Comparison of ENCODE assay signal across 24 cellular contexts in genomic region chr20:62089393-62089792, GRCh38. TPM values are rescaled to one million over a fixed set of nuclear protein-coding genes. Genes with fewer than 3 reads are reported as not detected.
DNase-seq lines count a peak whose midpoint lies in the region; ATAC-seq, FAIRE-seq and TF ChIP-seq lines count a peak whose summit lies in the region.
"Had no signal": no experiment of that assay in that cellular context is flagged by ENCODE, and none has a peak within 500 bp of the region (broad histone marks: within the 10 kb centered on the region; RNA-seq: fewer than 3 reads in every experiment).

No MANE protein-coding gene starts in this region.

- no peak overlapping the region for H3K4me3 ChIP-seq in HepG2 (replicated peaks in 1 of 3; ENCODE audit: insufficient read depth in 1 of 3, low read depth in 2 of 3, low read length in 3 of 3)
- H3K4me3 ChIP-seq in right lobe of liver = no peak overlapping the region
- H3K4me3 ChIP-seq in epithelial cell of proximal tubule (ENCODE audit: low read depth, low read length) = no peak overlapping the region
- H3K4me3 ChIP-seq in spleen = no peak overlapping the region

- no peaks in the 10 kb centered on the region for H3K79me2 ChIP-seq in HepG2 (ENCODE audit: insufficient read depth, low read length)

- H3K4me1 ChIP-seq in HepG2 (ENCODE audit: insufficient read depth, low read length) (peaks cover 6% of the 10 kb centered on the region), right lobe of liver (no peaks in the 10 kb centered on the region), spleen (no peaks in the 10 kb centered on the region)

- 0 out of 3 replicates have a peak, but pooled peaks have one; percentile 20 for ATAC-seq in HepG2
- ATAC-seq in right lobe of liver = no peak
- no peak for ATAC-seq in GM21576 (IDR thresholded peaks at IDR 0.05; ENCODE audit: unreplicated experiment)

- H3K27me3 ChIP-seq in HepG2 (ENCODE audit: control insufficient read depth in 1 of 2, insufficient read depth in 2 of 2, low read length in 2 of 2) = peaks cover 10 to 48% of the 10 kb centered on the region in 2 experiments; a peak in 4 of 5 replicates
- H3K27me3 ChIP-seq in right lobe of liver = no peaks in the 10 kb centered on the region
- H3K27me3 ChIP-seq in spleen (replicated peaks in 1 of 7) = peaks cover 0 to 32% (median 0%) of the 10 kb centered on the region in 7 donors

- TF ChIP-seq EP300 in HepG2 (IDR thresholded peaks at IDR 0.05; ENCODE audit: low read depth in 2 of 2, low read length in 2 of 2) = no peak
- no peak for TF ChIP-seq EP300 in HepG2 (CRISPR knock-in tag; IDR thresholded peaks at IDR 0.05; ENCODE audit: borderline replicate concordance)

- DNase-seq in HepG2 (ENCODE audit: low spot score) = no peak
- no peak for DNase-seq in right lobe of liver
- no peak for DNase-seq in epithelial cell of proximal tubule (ENCODE audit: low read depth)
- peak; percentile 11 for DNase-seq in spleen
- no peak for DNase-seq in NCI-H510A (lab: John Stamatoyannopoulos, UW)
- DNase-seq in retina = no peak
- DNase-seq: 8988T, ACHN, Calu3, DMS79 treated with DMSO at 0.1 percent for 48 hours, H9, Karpas-422, NCI-H1092 treated with DMSO at 0.1 percent for 48 hours, NCI-H1436, NCI-H187 treated with DMSO at 0.1 percent for 48 hours, NCI-H2171 treated with DMSO at 0.1 percent for 48 hours, NCI-H526, NCI-H82, SHP77 had no signal

- CTCF ChIA-PET in HepG2 (lab: Yijun Ruan, JAX; ENCODE audit: low intra/inter-chr PET ratio, low total read pairs) = no interaction called here

- H3K27ac ChIP-seq in HepG2 (ENCODE audit: extremely low read length, insufficient read depth, low read length) = no peak overlapping the region
- H3K27ac ChIP-seq in right lobe of liver = no peak overlapping the region
- H3K27ac ChIP-seq in VCaP = no peak overlapping the region
- H3K27ac ChIP-seq in spleen = no peak overlapping the region
- H3K27ac ChIP-seq: RWPE1 had no signal

- no peaks in the 10 kb centered on the region for H3K9me3 ChIP-seq in HepG2 (ENCODE audit: low read length)
- H3K9me3 ChIP-seq in right lobe of liver = no peaks in the 10 kb centered on the region
- H3K9me3 ChIP-seq in spleen = peaks cover 0 to 23% (median 0%) of the 10 kb centered on the region in 8 donors

- 30% methylated on average over 3 of the region's 3 CpGs for WGBS in HepG2 (ENCODE audit: low lambda C conversion rate)
- 51% methylated on average over 3 of the region's 3 CpGs for WGBS in right lobe of liver (ENCODE audit: insufficient coverage, low coverage, low lambda C conversion rate, missing lambda C conversion rate)
- 52 to 64% (median 59%) methylated on average over 3 of the region's 3 CpGs for WGBS in spleen, 5 donors

- H3K36me3 ChIP-seq in HepG2 (replicated peaks in 1 of 2; ENCODE audit: control insufficient read depth in 1 of 2, insufficient read depth in 2 of 2, low read length in 2 of 2) (no peaks in the 10 kb centered on the region), right lobe of liver (no peaks in the 10 kb centered on the region), spleen (no peaks in the 10 kb centered on the region)

- no peak overlapping the region for H3K9ac ChIP-seq in HepG2 (ENCODE audit: insufficient read depth, low read depth, low read length)

- TF ChIP-seq RAD21 in HepG2 (CRISPR knock-in tag; IDR thresholded peaks at IDR 0.05) = no peak

- intact Hi-C loops in HepG2 (cut with micrococcal nuclease; ENCODE audit: unreplicated experiment) = no loop called here
- intact Hi-C loops in right lobe of liver (cut with DNase I) = no loop called here
- intact Hi-C loops in spleen (cut with DNase I; ENCODE audit: low total_unique reads) = no loop called here

- H2AFZ ChIP-seq in HepG2 (ENCODE audit: low read length) = no peak overlapping the region

- H4K20me1 ChIP-seq in HepG2 (ENCODE audit: insufficient read depth, low read length) = no peaks in the 10 kb centered on the region

- no peak overlapping the region for H3K4me2 ChIP-seq in HepG2 (ENCODE audit: low read depth, low read length)

- TF ChIP-seq POLR2A in HepG2 (IDR thresholded peaks at IDR 0.05; ENCODE audit: insufficient read depth in 1 of 2, low read depth in 2 of 2, low read length in 2 of 2) (no peak), right lobe of liver (IDR thresholded peaks at IDR 0.05) (no peak), spleen (IDR thresholded peaks at IDR 0.05) (no peak)

- TF ChIP-seq CTCF in HepG2 (CRISPR knock-in tag; IDR thresholded peaks at IDR 0.05) = peak; percentile 36
- no peak for TF ChIP-seq CTCF in right lobe of liver (IDR thresholded peaks at IDR 0.05)
- TF ChIP-seq CTCF in VCaP (conservative IDR thresholded peaks at IDR 0.05) = 0 out of 2 replicates have a peak, but pooled peaks have one; percentile 16
- TF ChIP-seq CTCF in epithelial cell of proximal tubule (conservative IDR thresholded peaks at IDR 0.05; ENCODE audit: low read depth, low read length) = peak; percentile 16
- TF ChIP-seq CTCF in spleen (IDR thresholded peaks at IDR 0.05 in 8 of 11, conservative IDR thresholded peaks at IDR 0.05 in 3 of 11) = no peak

- POLR2A ChIA-PET in HepG2 (lab: Yijun Ruan, JAX) = interaction anchor here (1.7 to 3.9 kb wide), 3 partner anchors 22 to 32 kb away, joined by 5 to 36 read pairs (median 7); partner anchors contain the start of gene TAF4

- FAIRE-seq in HepG2 (lab: Jason Lieb, UNC) = no peak
- FAIRE-seq: GM12892, GM19239 had no signal

- BruUV-seq in HepG2 (replicated peaks; lab: Mats Ljungman, UMichigan) = no TSS peak

- in situ Hi-C loops in HepG2 (cut with HindIII; ENCODE audit: extremely low pct_ligation_motif_present, low pct_unique_long_range_greater_than_20kb) = no loop called here

RNA-seq across cellular contexts. Expression of gene TAF4, which starts 23.7 kb away (rescaled TPM):
- total RNA-seq in HepG2 (2016; rRNA removed; fragmentation: Illumina TruSeq; extraction: Trizol) (12.0 and 12.2 TPM in 2 replicates), right lobe of liver (10 to 100 TPM in 4 of 6 experiments, 1 to 10 TPM in 2; 9.0 to 13.0 (median 11.3) TPM), epithelial cell of proximal tubule (6.5 and 8.9 TPM in 2 replicates), spleen (10 to 100 TPM; 15.5 to 28.3 (median 18.6) TPM)
- 13.2 and 13.9 TPM in 2 replicates for total RNA-seq in HepG2 (2016; cell fraction: cytosol; rRNA removed; fragmentation: Illumina TruSeq; extraction: Trizol; ENCODE audit: low read depth)
- 10.5 and 10.7 TPM in 2 replicates for total RNA-seq in HepG2 (2016; cell fraction: insoluble cytoplasmic fraction; rRNA removed; fragmentation: Illumina TruSeq; extraction: Trizol)
- 14.0 and 18.0 TPM in 2 replicates for total RNA-seq in HepG2 (2016; cell fraction: membrane; rRNA removed; fragmentation: Illumina TruSeq; extraction: Trizol)
- total RNA-seq in HepG2 (2016; cell fraction: nucleus; rRNA removed; fragmentation: Illumina TruSeq; extraction: Trizol) = 14.1 and 16.1 TPM in 2 replicates
- polyA plus RNA-seq in HepG2 (2011; rRNA removed) (5.9 and 6.6 TPM in 2 replicates), spleen (1 to 10 TPM; 4.3 to 7.2 (median 4.4) TPM)
- 5.5 and 6.6 TPM in 2 replicates for polyA plus RNA-seq in HepG2 (2011; cell fraction: cytosol; rRNA removed)
- polyA plus RNA-seq in HepG2 (2011; cell fraction: nucleus; rRNA removed) = 27.0 and 32.1 TPM in 2 replicates
- 18.4 and 21.6 TPM in 2 replicates for polyA plus RNA-seq in HepG2 (2012)
- 2.0 and 2.2 TPM in 2 replicates for polyA plus RNA-seq in HepG2 (2016; cell fraction: cytosol; fragmentation: Illumina TruSeq; extraction: Trizol; ENCODE audit: low read depth)
- 19.2 and 31.8 TPM in 2 replicates for polyA plus RNA-seq in HepG2 (2016; cell fraction: insoluble cytoplasmic fraction; fragmentation: Illumina TruSeq; extraction: Trizol; ENCODE audit: low read depth)
- 8.0 and 10.2 TPM in 2 replicates for polyA plus RNA-seq in HepG2 (2016; cell fraction: membrane; fragmentation: Illumina TruSeq; extraction: Trizol; ENCODE audit: low read depth)
- polyA plus RNA-seq in HepG2 (2016; cell fraction: nucleus; fragmentation: Illumina TruSeq; extraction: Trizol; ENCODE audit: insufficient read depth, low read depth) = 44.2 and 48.9 TPM in 2 replicates
- 9.9 and 36.8 TPM in 2 replicates for polyA minus RNA-seq in HepG2 (2011; rRNA and poly(A)+ RNA removed; ENCODE audit: low replicate concordance)
- 21.1 and 21.8 TPM in 2 replicates for polyA minus RNA-seq in HepG2 (2011; cell fraction: cytosol; rRNA and poly(A)+ RNA removed)
- polyA minus RNA-seq in HepG2 (2011; cell fraction: nucleus; rRNA and poly(A)+ RNA removed) = 21.1 and 25.4 TPM in 2 replicates

RNA-seq across cellular contexts. Expression of gene LSM14B, which starts 32.9 kb away (rescaled TPM):
- total RNA-seq in HepG2 (2016; rRNA removed; fragmentation: Illumina TruSeq; extraction: Trizol) = 77.7 and 79.2 TPM in 2 replicates
- total RNA-seq in HepG2 (2016; cell fraction: cytosol; rRNA removed; fragmentation: Illumina TruSeq; extraction: Trizol; ENCODE audit: low read depth) = 24.5 and 25.5 TPM in 2 replicates
- total RNA-seq in HepG2 (2016; cell fraction: insoluble cytoplasmic fraction; rRNA removed; fragmentation: Illumina TruSeq; extraction: Trizol) = 67.6 and 79.5 TPM in 2 replicates
- total RNA-seq in HepG2 (2016; cell fraction: membrane; rRNA removed; fragmentation: Illumina TruSeq; extraction: Trizol) = 64.7 and 64.9 TPM in 2 replicates
- 45.7 and 51.1 TPM in 2 replicates for total RNA-seq in HepG2 (2016; cell fraction: nucleus; rRNA removed; fragmentation: Illumina TruSeq; extraction: Trizol)
- polyA plus RNA-seq in HepG2 (2011; rRNA removed) = 43.3 and 50.4 TPM in 2 replicates
- polyA plus RNA-seq in HepG2 (2011; cell fraction: cytosol; rRNA removed) = 24.6 and 38.4 TPM in 2 replicates
- polyA plus RNA-seq in HepG2 (2011; cell fraction: nucleus; rRNA removed) = 68.1 and 80.1 TPM in 2 replicates
- 35.5 and 43.9 TPM in 2 replicates for polyA plus RNA-seq in HepG2 (2012)
- 15.6 and 19.3 TPM in 2 replicates for polyA plus RNA-seq in HepG2 (2016; cell fraction: cytosol; fragmentation: Illumina TruSeq; extraction: Trizol; ENCODE audit: low read depth)
- 70.8 and 83.3 TPM in 2 replicates for polyA plus RNA-seq in HepG2 (2016; cell fraction: insoluble cytoplasmic fraction; fragmentation: Illumina TruSeq; extraction: Trizol; ENCODE audit: low read depth)
- 38.0 and 40.1 TPM in 2 replicates for polyA plus RNA-seq in HepG2 (2016; cell fraction: membrane; fragmentation: Illumina TruSeq; extraction: Trizol; ENCODE audit: low read depth)
- polyA plus RNA-seq in HepG2 (2016; cell fraction: nucleus; fragmentation: Illumina TruSeq; extraction: Trizol; ENCODE audit: insufficient read depth, low read depth) = 84.6 and 88.2 TPM in 2 replicates
- polyA minus RNA-seq in HepG2 (2011; rRNA and poly(A)+ RNA removed; ENCODE audit: low replicate concordance) = 41.0 and 77.9 TPM in 2 replicates
- polyA minus RNA-seq in HepG2 (2011; cell fraction: cytosol; rRNA and poly(A)+ RNA removed) = 22.8 and 27.3 TPM in 2 replicates
- polyA minus RNA-seq in HepG2 (2011; cell fraction: nucleus; rRNA and poly(A)+ RNA removed) = 35.0 and 37.7 TPM in 2 replicates
- total RNA-seq in right lobe of liver = 10 to 100 TPM in 5 of 6 experiments, 1 to 10 TPM in 1; 9.5 to 19.8 (median 14.2) TPM
- 16.3 and 23.3 TPM in 2 replicates for total RNA-seq in epithelial cell of proximal tubule
- 10 to 100 TPM; 17.6 to 37.6 (median 31.9) TPM for total RNA-seq in spleen
- polyA plus RNA-seq in spleen = 10 to 100 TPM; 14.0 to 20.1 (median 15.0) TPM

RNA-seq across cellular contexts. Expression of gene PSMA7, which starts 53.8 kb away (rescaled TPM):
- total RNA-seq in HepG2 (2016; rRNA removed; fragmentation: Illumina TruSeq; extraction: Trizol) = 531 and 639 TPM in 2 replicates
- 280 and 300 TPM in 2 replicates for total RNA-seq in HepG2 (2016; cell fraction: cytosol; rRNA removed; fragmentation: Illumina TruSeq; extraction: Trizol; ENCODE audit: low read depth)
- total RNA-seq in HepG2 (2016; cell fraction: insoluble cytoplasmic fraction; rRNA removed; fragmentation: Illumina TruSeq; extraction: Trizol) = 555 and 661 TPM in 2 replicates
- 259 and 300 TPM in 2 replicates for total RNA-seq in HepG2 (2016; cell fraction: membrane; rRNA removed; fragmentation: Illumina TruSeq; extraction: Trizol)
- 259 and 270 TPM in 2 replicates for total RNA-seq in HepG2 (2016; cell fraction: nucleus; rRNA removed; fragmentation: Illumina TruSeq; extraction: Trizol)
- polyA plus RNA-seq in HepG2 (2011; rRNA removed) = 571 and 631 TPM in 2 replicates
- polyA plus RNA-seq in HepG2 (2011; cell fraction: cytosol; rRNA removed) = 539 and 602 TPM in 2 replicates
- polyA plus RNA-seq in HepG2 (2011; cell fraction: nucleus; rRNA removed) = 375 and 401 TPM in 2 replicates
- 283 and 330 TPM in 2 replicates for polyA plus RNA-seq in HepG2 (2012)
- polyA plus RNA-seq in HepG2 (2016; cell fraction: cytosol; fragmentation: Illumina TruSeq; extraction: Trizol; ENCODE audit: low read depth) = 290 and 328 TPM in 2 replicates
- 656 and 720 TPM in 2 replicates for polyA plus RNA-seq in HepG2 (2016; cell fraction: insoluble cytoplasmic fraction; fragmentation: Illumina TruSeq; extraction: Trizol; ENCODE audit: low read depth)
- 233 and 270 TPM in 2 replicates for polyA plus RNA-seq in HepG2 (2016; cell fraction: membrane; fragmentation: Illumina TruSeq; extraction: Trizol; ENCODE audit: low read depth)
- 418 and 431 TPM in 2 replicates for polyA plus RNA-seq in HepG2 (2016; cell fraction: nucleus; fragmentation: Illumina TruSeq; extraction: Trizol; ENCODE audit: insufficient read depth, low read depth)
- 380 and 541 TPM in 2 replicates for polyA minus RNA-seq in HepG2 (2011; rRNA and poly(A)+ RNA removed; ENCODE audit: low replicate concordance)
- 93.0 and 111 TPM in 2 replicates for polyA minus RNA-seq in HepG2 (2011; cell fraction: cytosol; rRNA and poly(A)+ RNA removed)
- polyA minus RNA-seq in HepG2 (2011; cell fraction: nucleus; rRNA and poly(A)+ RNA removed) = 111 and 120 TPM in 2 replicates
- 100 to 1,000 TPM; 108 to 268 (median 116) TPM for total RNA-seq in right lobe of liver
- total RNA-seq in epithelial cell of proximal tubule = 541 and 587 TPM in 2 replicates
- 100 to 1,000 TPM; 157 to 247 (median 180) TPM for total RNA-seq in spleen
- polyA plus RNA-seq in spleen = 100 to 1,000 TPM; 178 to 281 (median 235) TPM

RNA-seq across cellular contexts. Expression of gene SS18L1, which starts 54.2 kb away (rescaled TPM):
- 15.3 and 17.8 TPM in 2 replicates for total RNA-seq in HepG2 (2016; rRNA removed; fragmentation: Illumina TruSeq; extraction: Trizol)
- total RNA-seq in HepG2 (2016; cell fraction: cytosol; rRNA removed; fragmentation: Illumina TruSeq; extraction: Trizol; ENCODE audit: low read depth) = 8.6 and 10.0 TPM in 2 replicates
- 14.3 and 17.3 TPM in 2 replicates for total RNA-seq in HepG2 (2016; cell fraction: insoluble cytoplasmic fraction; rRNA removed; fragmentation: Illumina TruSeq; extraction: Trizol)
- total RNA-seq in HepG2 (2016; cell fraction: membrane; rRNA removed; fragmentation: Illumina TruSeq; extraction: Trizol) = 13.2 and 13.6 TPM in 2 replicates
- total RNA-seq in HepG2 (2016; cell fraction: nucleus; rRNA removed; fragmentation: Illumina TruSeq; extraction: Trizol) = 21.3 and 26.0 TPM in 2 replicates
- polyA plus RNA-seq in HepG2 (2011; rRNA removed) = 27.6 and 32.0 TPM in 2 replicates
- polyA plus RNA-seq in HepG2 (2011; cell fraction: cytosol; rRNA removed) = 13.9 and 24.3 TPM in 2 replicates
- 94.6 and 141 TPM in 2 replicates for polyA plus RNA-seq in HepG2 (2011; cell fraction: nucleus; rRNA removed)
- polyA plus RNA-seq in HepG2 (2012) = 16.9 and 17.6 TPM in 2 replicates
- 2.6 and 2.8 TPM in 2 replicates for polyA plus RNA-seq in HepG2 (2016; cell fraction: cytosol; fragmentation: Illumina TruSeq; extraction: Trizol; ENCODE audit: low read depth)
- polyA plus RNA-seq in HepG2 (2016; cell fraction: insoluble cytoplasmic fraction; fragmentation: Illumina TruSeq; extraction: Trizol; ENCODE audit: low read depth) = 12.8 and 13.4 TPM in 2 replicates
- 5.4 and 6.3 TPM in 2 replicates for polyA plus RNA-seq in HepG2 (2016; cell fraction: membrane; fragmentation: Illumina TruSeq; extraction: Trizol; ENCODE audit: low read depth)
- 60.6 and 69.1 TPM in 2 replicates for polyA plus RNA-seq in HepG2 (2016; cell fraction: nucleus; fragmentation: Illumina TruSeq; extraction: Trizol; ENCODE audit: insufficient read depth, low read depth)
- polyA minus RNA-seq in HepG2 (2011; rRNA and poly(A)+ RNA removed; ENCODE audit: low replicate concordance) = 32.8 and 53.5 TPM in 2 replicates
- polyA minus RNA-seq in HepG2 (2011; cell fraction: cytosol; rRNA and poly(A)+ RNA removed) = 14.5 and 16.4 TPM in 2 replicates
- polyA minus RNA-seq in HepG2 (2011; cell fraction: nucleus; rRNA and poly(A)+ RNA removed) = 30.1 and 33.4 TPM in 2 replicates
- total RNA-seq in right lobe of liver = 10 to 100 TPM; 14.1 to 26.5 (median 23.7) TPM
- 10.2 and 11.4 TPM in 2 replicates for total RNA-seq in epithelial cell of proximal tubule
- total RNA-seq in spleen = 10 to 100 TPM; 13.0 to 18.6 (median 14.3) TPM
- polyA plus RNA-seq in spleen = 10 to 100 TPM in 1 of 3 donors, 1 to 10 TPM in 2; 6.7 to 11.0 (median 8.4) TPM

Comparison
In these comparisons a context has a peak if more than half of its experiments do, and no peak if none do; other contexts are left out.
1. CTCF ChIP-seq: peak in HepG2 (single experiment), VCaP (single experiment) and epithelial cell of proximal tubule (single experiment); none in right lobe of liver (0 of 4) and spleen (0 of 11).